8 cellular contexts compared by ENCODE assay signal in the genomic region with DNA sequence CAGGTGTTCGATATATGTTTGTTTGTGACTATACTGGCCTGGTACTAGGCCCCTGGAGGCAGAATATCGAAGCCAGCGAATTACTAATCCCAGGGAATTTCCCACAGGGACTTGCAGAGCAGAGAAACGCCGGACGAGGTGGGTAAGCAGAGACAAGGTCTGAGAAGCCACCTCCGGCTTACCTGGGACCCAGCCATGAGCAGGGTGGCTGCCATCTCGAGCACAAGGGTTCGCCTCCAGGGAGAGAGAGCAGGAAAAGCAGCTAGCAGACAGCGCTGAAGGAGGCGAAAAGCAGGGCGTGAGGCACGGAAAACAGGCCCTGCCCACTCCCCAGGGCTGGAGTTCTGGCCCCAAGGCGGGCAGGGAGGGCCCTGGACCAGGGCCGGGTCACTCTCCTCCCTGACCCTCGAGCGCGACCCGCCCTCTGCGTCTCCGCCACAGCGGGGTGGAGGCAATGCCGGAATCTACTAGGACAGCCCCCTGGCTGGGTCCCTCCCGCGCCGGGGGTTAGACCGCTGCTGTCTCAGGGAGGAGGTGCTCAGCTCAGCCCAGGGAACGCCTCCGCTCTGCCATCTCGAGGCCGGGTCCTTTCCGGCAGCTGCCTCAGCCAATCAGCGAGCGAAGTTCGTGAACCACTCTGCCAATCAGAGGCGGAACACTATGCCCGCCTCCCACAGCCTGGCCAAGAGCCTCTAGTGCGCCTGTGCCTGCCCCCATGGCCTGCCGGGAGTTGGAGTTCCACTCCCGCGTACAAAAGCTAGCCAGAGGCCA. TPM values are rescaled to one million over a fixed set of nuclear protein-coding genes. Genes with fewer than 3 reads are reported as not detected.
DNase-seq lines count a peak whose midpoint lies in the region; ATAC-seq and TF ChIP-seq lines count a peak whose summit lies in the region.

No MANE protein-coding gene starts in this region.

- H3K9ac ChIP-seq in IMR-90 (ENCODE audit: low read depth, low read length): peak overlapping the region; percentile 93

- H3K14ac ChIP-seq in IMR-90 (replicated peaks; ENCODE audit: low read depth, low read length): peak overlapping the region; percentile 99

- in situ Hi-C loops in IMR-90 (cut with MboI; ENCODE audit: low sequenced_read_pairs): no loop called here

- H3K36me3 ChIP-seq in IMR-90 (ENCODE audit: control insufficient read depth, insufficient read depth, low read length): peaks cover 21% of the 10 kb centered on the region
- H3K36me3 ChIP-seq in OCI-LY7 (ENCODE audit: insufficient read depth, low read length): peaks cover 12% of the 10 kb centered on the region

- intact Hi-C loops in IMR-90 (cut with micrococcal nuclease) (loop anchor here (1.0 kb wide), 1 partner anchor 24 kb away; the partner anchor contains the start of gene HNRNPR), OCI-LY7 (cut with micrococcal nuclease; ENCODE audit: unreplicated experiment) (loop anchor here (1.0 to 10.0 kb wide), 4 partner anchors 24 to 537 kb away; partner anchors contain the start of gene HNRNPR)

- WGBS in IMR-90 (ENCODE audit: extremely low coverage in 2 of 2, insufficient read length in 1 of 2), 2 experiments: 4% methylated on average over 29 of the region's 41 CpGs; no CpG with 5 or more reads in 1 of the 2 experiments

- peaks cover 13% of the 10 kb centered on the region for H3K9me3 ChIP-seq in IMR-90 (ENCODE audit: control insufficient read depth, insufficient read depth, low read length)
- no peaks in the 10 kb centered on the region for H3K9me3 ChIP-seq in OCI-LY7 (ENCODE audit: low read length)
- peaks cover 15% of the 10 kb centered on the region for H3K9me3 ChIP-seq in mononuclear cell (ENCODE audit: low read depth, low read length)

- peak overlapping the region; percentile 81 for H2AK5ac ChIP-seq in IMR-90 (ENCODE audit: low read depth, low read length)

- DNase-seq in DMS114 treated with DMSO at 0.1 percent for 48 hours (lab: John Stamatoyannopoulos, UW; ENCODE audit: unreplicated experiment): peak; percentile 97
- DNase-seq in IMR-90: peak; percentile 99
- DNase-seq in OCI-LY7 (ENCODE audit: low spot score): peak; percentile 99
- DNase-seq in activated T-cell treated with anti-CD3 and anti-CD28 coated beads for 4 hours: peak; percentile 94
- peak; percentile 100 for DNase-seq in epithelial cell of esophagus (ENCODE audit: low read depth)
- peak; percentile 96 for DNase-seq in stimulated activated CD8-positive, alpha-beta memory T cell treated with anti-CD3 and anti-CD28 coated beads, Interleukin-2, amount 100 ng/mL, for 48 hours (ENCODE audit: low read depth in 2 of 2)

- peak overlapping the region; percentile 99 for H3K23ac ChIP-seq in IMR-90 (ENCODE audit: low read depth, low read length)

- peak overlapping the region; percentile 98 for H4K91ac ChIP-seq in IMR-90 (ENCODE audit: insufficient read depth, low read depth, low read length)

- peaks cover 15% of the 10 kb centered on the region for H3K4me1 ChIP-seq in IMR-90 (ENCODE audit: control insufficient read depth, insufficient read depth, low read length)
- peaks cover 28% of the 10 kb centered on the region for H3K4me1 ChIP-seq in OCI-LY7 (ENCODE audit: insufficient read depth, low read length, poor library complexity, severe bottlenecking)
- H3K4me1 ChIP-seq in mononuclear cell (ENCODE audit: insufficient read depth, low read length): peaks cover 24% of the 10 kb centered on the region

- peaks cover 35 to 57% of the 10 kb centered on the region in 2 experiments for H3K79me1 ChIP-seq in IMR-90 (ENCODE audit: low read depth in 1 of 2, low read length in 2 of 2)

- CTCF ChIA-PET in IMR-90 (lab: Yijun Ruan, JAX): interaction anchor here (0.6 to 1.7 kb wide), 2 partner anchors 20 to 36 kb away, joined by 3 to 7 read pairs; no protein-coding TSS in a partner anchor
- CTCF ChIA-PET in OCI-LY7 (lab: Charles Lee; ENCODE audit: unreplicated experiment): interaction anchor here (0.6 to 1.5 kb wide), 4 partner anchors 19 to 667 kb away, joined by 3 to 6 read pairs (median 4); no protein-coding TSS in a partner anchor

- TF ChIP-seq POLR2A in IMR-90 (IDR thresholded peaks at IDR 0.05; ENCODE audit: low read depth, low read length): peak; percentile 54

- dilution Hi-C loops in IMR-90 (cut with HindIII; ENCODE audit: low sequenced_read_pairs, unreplicated experiment): no loop called here

- peak overlapping the region; percentile 92 for H2AFZ ChIP-seq in IMR-90 (replicated peaks; ENCODE audit: low read length, poor library complexity)
- peak overlapping the region; percentile 98 for H2AFZ ChIP-seq in OCI-LY7 (ENCODE audit: low read length)

- H3K27ac ChIP-seq in IMR-90 (ENCODE audit: insufficient read depth, low read length) (peak overlapping the region; percentile 95), OCI-LY7 (ENCODE audit: low read depth, low read length, poor library complexity, severe bottlenecking) (peak overlapping the region; percentile 76)

- H4K20me1 ChIP-seq in IMR-90 (ENCODE audit: insufficient read depth, low read length) (no peaks in the 10 kb centered on the region), OCI-LY7 (ENCODE audit: insufficient read depth, low read length) (no peaks in the 10 kb centered on the region)

- H4K8ac ChIP-seq in IMR-90 (ENCODE audit: low read depth in 2 of 2, low read length in 2 of 2): peak overlapping the region; percentile 99

- peak overlapping the region; percentile 97 for H3K56ac ChIP-seq in IMR-90 (ENCODE audit: extremely low read depth, insufficient read depth, low read length)

- peak overlapping the region; percentile 86 for H2BK120ac ChIP-seq in IMR-90 (ENCODE audit: low read depth, low read length)

- no peak for TF ChIP-seq CTCF in IMR-90 (conservative IDR thresholded peaks at IDR 0.05; ENCODE audit: low read depth, low read length)
- no peak for TF ChIP-seq CTCF in OCI-LY7 (conservative IDR thresholded peaks at IDR 0.05; ENCODE audit: low read length)
- TF ChIP-seq CTCF in epithelial cell of esophagus (IDR thresholded peaks at IDR 0.05; ENCODE audit: insufficient read depth, low read depth, low read length, missing control alignments): no peak

- H3K9me2 ChIP-seq in OCI-LY7 (ENCODE audit: insufficient read depth, low read length): no peaks in the 10 kb centered on the region

- peak overlapping the region; percentile 89; the same call in 1 of the 3 replicates for H2BK15ac ChIP-seq in IMR-90 (ENCODE audit: low read depth, low read length)

- peak overlapping the region; percentile 59 for H2AK9ac ChIP-seq in IMR-90 (replicated peaks; ENCODE audit: low read depth, low read length, poor library complexity)

- ATAC-seq in GM21529 (IDR thresholded peaks at IDR 0.05; ENCODE audit: unreplicated experiment) (peak; percentile 86), IMR-90 (ENCODE audit: low read depth) (peak; percentile 89)

- H3K4me3 ChIP-seq in IMR-90 (ENCODE audit: insufficient read depth, low read depth, low read length): peak overlapping the region; percentile 67
- H3K4me3 ChIP-seq in OCI-LY7 (ENCODE audit: low read depth, low read length, poor library complexity, severe bottlenecking): peak overlapping the region; percentile 77
- peak overlapping the region; percentile 67 for H3K4me3 ChIP-seq in epithelial cell of esophagus (ENCODE audit: low read length)
- peak overlapping the region; percentile 95 for H3K4me3 ChIP-seq in mononuclear cell (ENCODE audit: low read length)

- H3K27me3 ChIP-seq in IMR-90 (ENCODE audit: control insufficient read depth, insufficient read depth, low read length): no peaks in the 10 kb centered on the region
- no peaks in the 10 kb centered on the region for H3K27me3 ChIP-seq in mononuclear cell (ENCODE audit: insufficient read depth, low read length)

- no peak for TF ChIP-seq RAD21 in IMR-90 (IDR thresholded peaks at IDR 0.05; ENCODE audit: low read length)

- H3K4ac ChIP-seq in IMR-90 (ENCODE audit: low read depth, low read length): peak overlapping the region; percentile 99

- no TSS peak for BruUV-seq in IMR-90 (replicated peaks; lab: Mats Ljungman, UMichigan)
- BruUV-seq in OCI-LY7 (replicated peaks; lab: Mats Ljungman, UMichigan): no TSS peak

- peak overlapping the region; percentile 86 for H2BK5ac ChIP-seq in IMR-90 (ENCODE audit: low read depth, low read length, poor library complexity, severe bottlenecking)

- H2BK20ac ChIP-seq in IMR-90 (ENCODE audit: low read depth, low read length): peak overlapping the region; percentile 4; the same call in 1 of the 2 replicates

- peak overlapping the region; percentile 86 for H3K4me2 ChIP-seq in IMR-90 (ENCODE audit: low read depth, low read length)
- peak overlapping the region; percentile 84 for H3K4me2 ChIP-seq in OCI-LY7 (ENCODE audit: low read length)

- H3K18ac ChIP-seq in IMR-90 (ENCODE audit: low read depth, low read length): peak overlapping the region; percentile 86

- POLR2A ChIA-PET in IMR-90 (lab: Charles Lee; ENCODE audit: unreplicated experiment): interaction anchor here (0.5 to 1.1 kb wide), 5 partner anchors 13 to 108 kb away, joined by 3 to 11 read pairs (median 4); partner anchors contain the start of gene HNRNPR
- POLR2A ChIA-PET in OCI-LY7 (lab: Charles Lee): interaction anchor here (0.5 to 2.7 kb wide), 8 partner anchors 9 to 264 kb away, joined by 3 to 13 read pairs (median 4); partner anchors contain the start of gene HNRNPR

- peaks cover 9% of the 10 kb centered on the region for H3K9me1 ChIP-seq in IMR-90 (ENCODE audit: insufficient read depth, low read length)

- H4K5ac ChIP-seq in IMR-90 (ENCODE audit: low read depth, low read length): peak overlapping the region; percentile 91

- H3K79me2 ChIP-seq in OCI-LY7 (ENCODE audit: insufficient read depth, low read depth, low read length): peaks cover 13% of the 10 kb centered on the region; the same call in 1 of the 2 replicates

RNA-seq across cellular contexts. Expression of gene ZNF436, which starts 1.7 kb away (rescaled TPM):
- total RNA-seq in IMR-90 (2012; rRNA removed) (14.3 and 15.8 TPM in 2 replicates), OCI-LY7 (2022) (6.4 and 7.6 TPM in 2 replicates), mononuclear cell (4.5 TPM)
- 3.7 and 5.3 TPM in 2 replicates for polyA plus RNA-seq in IMR-90 (2012; rRNA removed)
- polyA plus RNA-seq in IMR-90 (2012; cell fraction: cytosol; rRNA removed): 1.0 and 1.7 TPM in 2 replicates
- polyA plus RNA-seq in IMR-90 (2012; cell fraction: nucleus; rRNA removed; ENCODE audit: low replicate concordance): 1.1 and 6.8 TPM in 2 replicates
- total RNA-seq in OCI-LY7 (2014; rRNA removed; shearing (Covaris generic)): 4.7 and 5.0 TPM in 2 replicates

RNA-seq across cellular contexts. Expression of gene HNRNPR, which starts 23.9 kb away (rescaled TPM):
- total RNA-seq in IMR-90 (2012; rRNA removed) (99.7 and 152 TPM in 2 replicates), OCI-LY7 (2022) (282 and 298 TPM in 2 replicates), mononuclear cell (81.9 TPM)
- 107 and 111 TPM in 2 replicates for polyA plus RNA-seq in IMR-90 (2012; rRNA removed)
- 30.2 and 57.0 TPM in 2 replicates for polyA plus RNA-seq in IMR-90 (2012; cell fraction: cytosol; rRNA removed)
- polyA plus RNA-seq in IMR-90 (2012; cell fraction: nucleus; rRNA removed; ENCODE audit: low replicate concordance): 14.3 and 62.0 TPM in 2 replicates
- 193 and 260 TPM in 2 replicates for total RNA-seq in OCI-LY7 (2014; rRNA removed; shearing (Covaris generic))

RNA-seq across cellular contexts. Expression of gene TCEA3, which starts 56.6 kb away (rescaled TPM):
- 3.0 and 3.3 TPM in 2 replicates for total RNA-seq in IMR-90 (2012; rRNA removed)
- polyA plus RNA-seq in IMR-90 (2012; rRNA removed): 5.4 and 6.3 TPM in 2 replicates
- 3.4 and 5.3 TPM in 2 replicates for polyA plus RNA-seq in IMR-90 (2012; cell fraction: cytosol; rRNA removed)
- 6.6 and 11.2 TPM in 2 replicates for polyA plus RNA-seq in IMR-90 (2012; cell fraction: nucleus; rRNA removed; ENCODE audit: low replicate concordance)
- 0.21 TPM in 1 of 2 replicates, not detected in the other for total RNA-seq in OCI-LY7 (2014; rRNA removed; shearing (Covaris generic))
- not detected in 2 replicates for total RNA-seq in OCI-LY7 (2022)
- 19.2 TPM for total RNA-seq in mononuclear cell

Comparison
In these comparisons a context has a peak if more than half of its experiments do, and no peak if none do; other contexts are left out.
1. Peak in every context shown above with its lines: DNase-seq, ATAC-seq, H3K4me3 ChIP-seq and H3K27ac ChIP-seq.